In genomic region chr2:719191-719590, GRCh38 we compare ENCODE assay signal across 8 cellular contexts.
"Had no signal": no experiment of that assay in that cellular context is flagged by ENCODE, and none has a peak within 500 bp of the region (broad histone marks: within the 10 kb centered on the region; RNA-seq: fewer than 3 reads in every experiment).

No MANE protein-coding gene starts in this region.

- FAIRE-seq: HepG2, HTR-8/SVneo had no signal

- H3K9me3 Mint-ChIP-seq: IgD-negative memory B cell had no signal

- H3K4me3 Mint-ChIP-seq: IgD-negative memory B cell had no signal

- DNase-seq: IMR-90, KBM-7, KG1 had no signal

- H3K36me3 Mint-ChIP-seq: IgD-negative memory B cell had no signal

- ATAC-seq: HepG2 had no signal

- H3K27ac ChIP-seq: HL-60, KMS-11 had no signal

- H3K4me2 ChIP-seq: KMS-11 had no signal

- H3K9ac ChIP-seq: KMS-11 had no signal

- H3K27ac Mint-ChIP-seq: IgD-negative memory B cell had no signal
